Comparison of ENCODE assay signal across 26 cellular contexts in genomic region chr11:114984611-114985163, GRCh38.
"Had no signal": no experiment of that assay in that cellular context is flagged by ENCODE, and none has a peak within 500 bp of the region (broad histone marks: within the 10 kb centered on the region; RNA-seq: fewer than 3 reads in every experiment).

No MANE protein-coding gene starts in this region.

- H3K27ac ChIP-seq: coronary artery, SJSA1, VCaP had no signal

- H3K4me1 ChIP-seq: SJSA1 had no signal

- FAIRE-seq: astrocyte, RCC 7860 had no signal

- H3K36me3 ChIP-seq: SJSA1 had no signal

- ATAC-seq: activated CD4-positive, alpha-beta T cell treated with anti-CD3 and anti-CD28 coated beads for 36 hours; activated T-helper 17 cell treated with anti-CD3 and anti-CD28 coated beads, Interleukin-2, amount 50 U/mL, for 72 hours; PC-3; T-helper 17 cell had no signal

- H3K27me3 ChIP-seq: SJSA1 had no signal

- H3K9me3 ChIP-seq: SJSA1 had no signal

- H3K4me3 ChIP-seq: coronary artery, SJSA1 had no signal

- DNase-seq: activated CD4-positive, alpha-beta memory T cell treated with anti-CD3 and anti-CD28 coated beads, Interleukin-2, amount 10 ng/mL, durations not matched to agents 7 days and 5 days; activated CD4-positive, alpha-beta T cell treated with anti-CD3 and anti-CD28 coated beads for 36 hours; activated CD4-positive, alpha-beta T cell treated with anti-CD3 and anti-CD28 coated beads, Interleukin-2, amount 50 U/mL, for 1 hour; activated CD4-positive, CD25-positive, alpha-beta regulatory T cell; activated gamma-delta T cell; activated naive CD4-positive, alpha-beta T cell treated with anti-CD3 and anti-CD28 coated beads for 36 hours; activated T-cell treated with anti-CD3 and anti-CD28 coated beads for 4 hours; activated T-cell treated with anti-CD3 and anti-CD28 coated beads, Interleukin-2, amount 50 U/mL, for 48 hours; amygdala; cerebellar nuclear complex; Karpas-422; NCI-H1048; NCI-H1417 treated with DMSO at 0.1 percent for 48 hours; NCI-H1694; NCI-H2029; NCI-H2107; PC-3; SHP77; T-helper 17 cell; T-helper 9 cell had no signal
